Comparison of ENCODE assay signal across 8 cellular contexts in the genomic region with DNA sequence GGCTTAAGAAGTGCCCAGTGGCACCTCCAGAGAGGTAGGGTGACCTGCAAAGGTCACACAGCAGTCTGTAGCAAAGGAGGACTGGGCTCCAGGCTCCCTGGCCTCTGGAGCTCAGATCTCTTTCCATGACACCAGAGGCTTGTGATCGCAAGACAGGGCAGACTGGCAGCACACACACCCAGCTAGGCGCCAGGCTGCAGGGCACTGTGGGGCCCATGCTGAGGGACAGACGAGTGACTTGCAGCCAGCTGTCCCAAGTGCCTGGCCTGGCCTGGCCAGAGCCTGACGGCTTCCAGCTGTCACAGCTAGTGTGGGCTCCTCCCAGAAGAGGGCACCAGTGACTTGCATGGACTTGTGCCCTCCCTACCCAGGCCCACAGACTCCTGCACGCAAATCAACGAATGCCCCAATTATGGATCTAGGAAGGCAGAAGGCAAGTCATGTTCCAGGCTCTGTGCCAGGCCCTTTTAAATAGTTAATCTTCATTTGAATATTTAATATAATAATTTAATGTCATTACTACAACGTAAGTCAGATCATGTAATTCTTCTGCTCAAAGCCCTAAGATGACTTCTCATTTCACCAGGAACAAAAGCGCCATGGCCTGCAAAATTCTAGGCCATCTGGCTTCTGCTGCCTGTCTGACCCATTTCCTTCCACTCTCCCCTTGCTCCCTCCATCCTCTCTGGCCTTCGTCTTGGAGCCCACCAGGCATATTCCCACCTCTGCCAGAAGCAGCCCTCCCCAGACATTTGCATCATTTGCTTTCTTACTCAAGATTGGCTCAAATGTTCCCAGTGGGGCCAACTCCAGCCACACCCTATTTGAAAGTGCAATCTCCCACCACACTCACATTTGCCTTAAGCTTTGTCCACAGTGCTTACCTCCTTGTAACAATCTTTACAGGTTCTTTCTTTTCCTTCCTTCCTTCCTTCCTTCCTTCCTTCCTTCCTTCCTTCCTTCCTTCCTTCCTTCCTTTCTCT. TPM values are rescaled to one million over a fixed set of nuclear protein-coding genes. Genes with fewer than 3 reads are reported as not detected.
DNase-seq lines count a peak whose midpoint lies in the region; ATAC-seq and TF ChIP-seq lines count a peak whose summit lies in the region.

No MANE protein-coding gene starts in this region.

- H3K9me3 ChIP-seq in tibial artery: no peaks in the 10 kb centered on the region
- no peaks in the 10 kb centered on the region for H3K9me3 ChIP-seq in HAP-1

- peak; percentile 66 to 73 for ATAC-seq in left cardiac atrium
- no peak for ATAC-seq in omental fat pad (ENCODE audit: low FRiP score)
- no peak for ATAC-seq in HG02798 (IDR thresholded peaks at IDR 0.05; ENCODE audit: poor library complexity, unreplicated experiment)

- peak; percentile 43 to 80 for DNase-seq in NCI-H524 (lab: John Stamatoyannopoulos, UW)
- no peak for DNase-seq in NCI-H524 treated with DMSO at 0.1 percent for 48 hours (lab: John Stamatoyannopoulos, UW)
- peak; percentile 62 for DNase-seq in SW480 (ENCODE audit: low spot score)
- peak; percentile 55 for DNase-seq in left cardiac atrium
- peak; percentile 23 to 88 for DNase-seq in tibial artery
- no peak for DNase-seq in omental fat pad (ENCODE audit: low spot score)
- DNase-seq in HAP-1 (ENCODE audit: low spot score in 2 of 2): no peak

- peaks cover 0 to 4% (median 3%) of the 10 kb centered on the region in 3 donors for H3K36me3 ChIP-seq in tibial artery
- H3K36me3 ChIP-seq in HAP-1 (replicated peaks): no peaks in the 10 kb centered on the region

- H3K4me1 ChIP-seq in tibial artery (peaks cover 0 to 49% (median 20%) of the 10 kb centered on the region in 4 donors), HAP-1 (peaks cover 2% of the 10 kb centered on the region; the same call in 1 of the 2 replicates)

- intact Hi-C loops in left cardiac atrium (cut with DNase I) (no loop called here), tibial artery (cut with DNase I; ENCODE audit: low total_unique reads) (no loop called here)

- TF ChIP-seq CTCF in tibial artery (IDR thresholded peaks at IDR 0.05): peak; percentile 45 to 46
- TF ChIP-seq CTCF in omental fat pad (IDR thresholded peaks at IDR 0.05): no peak

- H3K27ac ChIP-seq in tibial artery: peak overlapping the region; percentile 96 to 97

- H3K4me3 ChIP-seq in tibial artery (no peak overlapping the region), HAP-1 (no peak overlapping the region)

- in situ Hi-C loops in HAP-1 (cut with MboI; ENCODE audit: low sequenced_read_pairs): no loop called here

- H3K27me3 ChIP-seq in tibial artery (no peaks in the 10 kb centered on the region), HAP-1 (ENCODE audit: low read depth) (no peaks in the 10 kb centered on the region)

RNA-seq across cellular contexts. Expression of a gene that starts 3.7 kb away (rescaled TPM):
- total RNA-seq in left cardiac atrium (10 to 100 TPM; 94.6 to 94.9 TPM), omental fat pad (10 to 100 TPM; 12.4 to 28.9 (median 17.7) TPM)

RNA-seq across cellular contexts. Expression of a gene that starts 12.7 kb away (rescaled TPM):
- total RNA-seq in left cardiac atrium (1,000 to 10,000 TPM; 5,895 to 7,519 TPM), omental fat pad (100 to 1,000 TPM in 3 of 4 donors, 10 to 100 TPM in 1; 39.4 to 292 (median 182) TPM)

RNA-seq across cellular contexts. Expression of a gene that starts 43.2 kb away (rescaled TPM):
- total RNA-seq in left cardiac atrium (10 to 100 TPM; 52.6 to 70.5 TPM), omental fat pad (10 to 100 TPM; 58.4 to 97.4 (median 85.7) TPM)

Comparison
In these comparisons a context has a peak if more than half of its experiments do, and no peak if none do; other contexts are left out.
1. DNase-seq: peak in NCI-H524 (2 of 2), SW480 (single experiment), left cardiac atrium (single experiment) and tibial artery (2 of 2); none in NCI-H524 treated with DMSO at 0.1 percent for 48 hours (single experiment), omental fat pad (single experiment) and HAP-1 (0 of 2).
2. ATAC-seq: peak in left cardiac atrium (2 of 2); none in omental fat pad (single experiment) and HG02798 (single experiment).
3. CTCF ChIP-seq: peak in tibial artery (2 of 2); none in omental fat pad (0 of 3).
4. RNA of a gene that starts 12.7 kb away (total RNA-seq): 5,895 to 7,519 TPM in left cardiac atrium; 39.4 to 292 TPM in omental fat pad; every median in the first group is over 10 times any median in the second.